ENCODE assay signal across 11 cellular contexts in the genomic region with DNA sequence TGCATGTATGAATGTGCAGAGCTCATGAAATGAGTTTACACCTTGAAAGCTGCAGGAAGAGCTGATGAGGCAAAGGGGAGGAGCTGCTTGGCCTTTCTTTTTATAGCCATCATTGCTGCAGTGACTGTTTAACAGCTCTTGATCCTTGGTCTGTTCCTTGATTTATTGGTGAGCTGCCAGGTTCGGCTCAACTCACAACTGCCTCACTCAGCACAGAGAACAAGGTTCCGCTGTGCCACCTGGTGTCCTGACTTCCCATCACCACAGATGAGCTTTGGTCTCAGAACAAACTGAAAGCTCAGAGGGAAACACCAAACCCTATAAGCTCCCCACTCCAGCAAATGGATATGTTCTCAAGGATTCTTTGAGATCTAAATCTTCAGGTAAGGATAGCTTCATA.
DNase-seq lines count a peak whose midpoint lies in the region; ATAC-seq, FAIRE-seq and TF ChIP-seq lines count a peak whose summit lies in the region.
"Had no signal": no experiment of that assay in that cellular context is flagged by ENCODE, and none has a peak within 500 bp of the region (broad histone marks: within the 10 kb centered on the region; RNA-seq: fewer than 3 reads in every experiment).

No MANE protein-coding gene starts in this region.

- no peak overlapping the region for H3K27ac Mint-ChIP-seq in activated CD4-positive, alpha-beta T cell treated with anti-CD3 and anti-CD28 coated beads, Interleukin-2, amount 10 ng/mL, durations not matched to agents 24 days and 14 days
- H3K27ac Mint-ChIP-seq: activated naive CD4-positive, alpha-beta T cell treated with anti-CD3 and anti-CD28 coated beads, Interleukin-2, amount 50 U/mL, for 24 hours; stimulated activated naive CD8-positive, alpha-beta T cell treated with anti-CD3 and anti-CD28 coated beads, Interleukin-15, amount 100 ng/mL, for 72 hours had no signal

- TF ChIP-seq CTCF in mucosa of descending colon (IDR thresholded peaks at IDR 0.05): peak; percentile 23
- TF ChIP-seq CTCF in osteoblast (IDR thresholded peaks at IDR 0.05; ENCODE audit: extremely low read depth, low read depth, low read length): no peak
- TF ChIP-seq CTCF in tibial artery (IDR thresholded peaks at IDR 0.05): peak in 1 of 2 experiments; percentile 21

- H3K27ac ChIP-seq in osteoblast (ENCODE audit: low read depth, low read length) (no peak overlapping the region), tibial artery (no peak overlapping the region)

- H3K4me3 Mint-ChIP-seq in activated CD4-positive, alpha-beta T cell treated with anti-CD3 and anti-CD28 coated beads, Interleukin-2, amount 10 ng/mL, durations not matched to agents 24 days and 14 days: no peak overlapping the region
- H3K4me3 Mint-ChIP-seq: activated naive CD4-positive, alpha-beta T cell treated with anti-CD3 and anti-CD28 coated beads, Interleukin-2, amount 50 U/mL, for 24 hours; stimulated activated naive CD8-positive, alpha-beta T cell treated with anti-CD3 and anti-CD28 coated beads, Interleukin-15, amount 100 ng/mL, for 72 hours had no signal

- no peaks in the 10 kb centered on the region for H3K79me2 ChIP-seq in osteoblast (ENCODE audit: insufficient read depth, low read length)

- intact Hi-C loops in mucosa of descending colon (cut with DNase I, micrococcal nuclease) (loop anchor here in 1 of 2 donors (10.0 kb wide), 1 partner anchor 68 kb away; no protein-coding TSS in a partner anchor), tibial artery (cut with DNase I; ENCODE audit: low total_unique reads) (loop anchor here (10.0 kb wide), 1 partner anchor 888 kb away; no protein-coding TSS in a partner anchor)
- intact Hi-C loops in activated CD4-positive, alpha-beta T cell treated with anti-CD3 and anti-CD28 coated beads, Interleukin-2, amount 10 ng/mL, durations not matched to agents 24 days and 14 days (cut with micrococcal nuclease): no loop called here

- DNase-seq in DMS53 (lab: John Stamatoyannopoulos, UW) (peak; percentile 26), NCI-H2029 treated with DMSO at 0.1 percent for 48 hours (lab: John Stamatoyannopoulos, UW) (peak; percentile 34), mucosa of descending colon (peak; percentile 71 to 93 (median 78)), osteoblast (ENCODE audit: insufficient read length, low spot score, missing footprints) (no peak), tibial artery (no peak)
- no peak for DNase-seq in activated CD4-positive, alpha-beta T cell treated with anti-CD3 and anti-CD28 coated beads, Interleukin-2, amount 10 ng/mL, durations not matched to agents 24 days and 14 days
- DNase-seq: foreskin melanocyte; stimulated activated naive CD8-positive, alpha-beta T cell treated with anti-CD3 and anti-CD28 coated beads, Interleukin-15, amount 100 ng/mL, for 72 hours had no signal

- no peak overlapping the region for H3K4me2 ChIP-seq in osteoblast (ENCODE audit: insufficient read depth, low read length)

- ATAC-seq in mucosa of descending colon (peak; percentile 99), GM21515 (IDR thresholded peaks at IDR 0.05; ENCODE audit: unreplicated experiment) (no peak)
- ATAC-seq: stimulated activated naive CD8-positive, alpha-beta T cell treated with anti-CD3 and anti-CD28 coated beads, Interleukin-15, amount 100 ng/mL, for 72 hours had no signal

- H3K27me3 Mint-ChIP-seq in activated CD4-positive, alpha-beta T cell treated with anti-CD3 and anti-CD28 coated beads, Interleukin-2, amount 10 ng/mL, durations not matched to agents 24 days and 14 days: no peaks in the 10 kb centered on the region
- H3K27me3 Mint-ChIP-seq: activated naive CD4-positive, alpha-beta T cell treated with anti-CD3 and anti-CD28 coated beads, Interleukin-2, amount 50 U/mL, for 24 hours; stimulated activated naive CD8-positive, alpha-beta T cell treated with anti-CD3 and anti-CD28 coated beads, Interleukin-15, amount 100 ng/mL, for 72 hours had no signal

- H2AFZ ChIP-seq in osteoblast (ENCODE audit: low read length): no peak overlapping the region

- no peaks in the 10 kb centered on the region for H3K4me1 Mint-ChIP-seq in activated CD4-positive, alpha-beta T cell treated with anti-CD3 and anti-CD28 coated beads, Interleukin-2, amount 10 ng/mL, durations not matched to agents 24 days and 14 days
- H3K4me1 Mint-ChIP-seq: activated naive CD4-positive, alpha-beta T cell treated with anti-CD3 and anti-CD28 coated beads, Interleukin-2, amount 50 U/mL, for 24 hours; stimulated activated naive CD8-positive, alpha-beta T cell treated with anti-CD3 and anti-CD28 coated beads, Interleukin-15, amount 100 ng/mL, for 72 hours had no signal

- FAIRE-seq in colon (lab: Jason Lieb, UNC): peak; percentile 58

- H3K27me3 ChIP-seq in osteoblast (ENCODE audit: insufficient read depth, low read length): no peaks in the 10 kb centered on the region
- no peaks in the 10 kb centered on the region for H3K27me3 ChIP-seq in tibial artery

- H3K9me3 Mint-ChIP-seq in activated CD4-positive, alpha-beta T cell treated with anti-CD3 and anti-CD28 coated beads, Interleukin-2, amount 10 ng/mL, durations not matched to agents 24 days and 14 days: no peaks in the 10 kb centered on the region
- H3K9me3 Mint-ChIP-seq: activated naive CD4-positive, alpha-beta T cell treated with anti-CD3 and anti-CD28 coated beads, Interleukin-2, amount 50 U/mL, for 24 hours had no signal

- no peaks in the 10 kb centered on the region for H3K36me3 ChIP-seq in mucosa of descending colon (ENCODE audit: low read depth)
- H3K36me3 ChIP-seq in osteoblast (ENCODE audit: insufficient read depth, low read length): no peaks in the 10 kb centered on the region
- peaks cover 0 to 3% (median 0%) of the 10 kb centered on the region in 3 donors for H3K36me3 ChIP-seq in tibial artery

- peaks cover 22% of the 10 kb centered on the region for H4K20me1 ChIP-seq in osteoblast (ENCODE audit: insufficient read depth, low read length)

- no peaks in the 10 kb centered on the region for H3K9me3 ChIP-seq in mucosa of descending colon
- no peaks in the 10 kb centered on the region for H3K9me3 ChIP-seq in osteoblast (ENCODE audit: low read depth, low read length)
- no peaks in the 10 kb centered on the region for H3K9me3 ChIP-seq in tibial artery

- H3K4me1 ChIP-seq in mucosa of descending colon (ENCODE audit: low read depth) (peaks cover 10% of the 10 kb centered on the region), osteoblast (ENCODE audit: insufficient read depth, low read length) (no peaks in the 10 kb centered on the region), tibial artery (peaks cover 0 to 23% (median 13%) of the 10 kb centered on the region in 4 donors)

- no peak overlapping the region for H3K4me3 ChIP-seq in mucosa of descending colon
- no peak overlapping the region for H3K4me3 ChIP-seq in osteoblast (ENCODE audit: insufficient read depth, low read length)
- H3K4me3 ChIP-seq in tibial artery: no peak overlapping the region

- H3K36me3 Mint-ChIP-seq in activated CD4-positive, alpha-beta T cell treated with anti-CD3 and anti-CD28 coated beads, Interleukin-2, amount 10 ng/mL, durations not matched to agents 24 days and 14 days (ENCODE audit: low read depth): no peaks in the 10 kb centered on the region
- H3K36me3 Mint-ChIP-seq: activated naive CD4-positive, alpha-beta T cell treated with anti-CD3 and anti-CD28 coated beads, Interleukin-2, amount 50 U/mL, for 24 hours had no signal

Comparison
In these comparisons a context has a peak if more than half of its experiments do, and no peak if none do; other contexts are left out.
1. DNase-seq: peak in DMS53 (single experiment), NCI-H2029 treated with DMSO at 0.1 percent for 48 hours (single experiment) and mucosa of descending colon (3 of 3); none in activated CD4-positive, alpha-beta T cell treated with anti-CD3 and anti-CD28 coated beads, Interleukin-2, amount 10 ng/mL, durations not matched to agents 24 days and 14 days (single experiment), osteoblast (single experiment) and tibial artery (0 of 2).